Comparison of ENCODE assay signal across 1 cellular context in genomic region chr2:212288308-212288707, GRCh38.
TF ChIP-seq lines count a peak whose summit lies in the region.

No MANE protein-coding gene starts in this region.

TF ChIP-seq in WTC11, 78 proteins besides CTCF, POLR2A, EP300 and RAD21 (continued from another document):
- no peak for TF ChIP-seq STAT6 (CRISPR knock-in tag; conservative IDR thresholded peaks at IDR 0.05; ENCODE audit: low read depth)
- no peak for TF ChIP-seq EMX1 (CRISPR knock-in tag; IDR thresholded peaks at IDR 0.05)
- TF ChIP-seq FOXK1 (CRISPR knock-in tag; IDR thresholded peaks at IDR 0.05): no peak
- TF ChIP-seq NFATC4 (CRISPR knock-in tag; IDR thresholded peaks at IDR 0.05): no peak
- TF ChIP-seq JUN (CRISPR knock-in tag; IDR thresholded peaks at IDR 0.05): no peak
- no peak for TF ChIP-seq MYBL2 (CRISPR knock-in tag; IDR thresholded peaks at IDR 0.05)
- TF ChIP-seq ELF4 (CRISPR knock-in tag; IDR thresholded peaks at IDR 0.05; ENCODE audit: low read depth): no peak
- no peak for TF ChIP-seq USF2 (CRISPR knock-in tag; IDR thresholded peaks at IDR 0.05)
- TF ChIP-seq GTF2I (CRISPR knock-in tag; conservative IDR thresholded peaks at IDR 0.05): no peak
- no peak for TF ChIP-seq SP1 (CRISPR knock-in tag; conservative IDR thresholded peaks at IDR 0.05)
- no peak for TF ChIP-seq ZNF232 (CRISPR knock-in tag; IDR thresholded peaks at IDR 0.05)
- TF ChIP-seq KAT7 (CRISPR knock-in tag; IDR thresholded peaks at IDR 0.05; ENCODE audit: borderline replicate concordance): no peak
- TF ChIP-seq SMAD3 (CRISPR knock-in tag; IDR thresholded peaks at IDR 0.05; ENCODE audit: borderline replicate concordance): no peak
- TF ChIP-seq GABPB1 (CRISPR knock-in tag; IDR thresholded peaks at IDR 0.05): no peak
- no peak for TF ChIP-seq TEAD4 (CRISPR knock-in tag; IDR thresholded peaks at IDR 0.05)
- TF ChIP-seq, protein P1, sequence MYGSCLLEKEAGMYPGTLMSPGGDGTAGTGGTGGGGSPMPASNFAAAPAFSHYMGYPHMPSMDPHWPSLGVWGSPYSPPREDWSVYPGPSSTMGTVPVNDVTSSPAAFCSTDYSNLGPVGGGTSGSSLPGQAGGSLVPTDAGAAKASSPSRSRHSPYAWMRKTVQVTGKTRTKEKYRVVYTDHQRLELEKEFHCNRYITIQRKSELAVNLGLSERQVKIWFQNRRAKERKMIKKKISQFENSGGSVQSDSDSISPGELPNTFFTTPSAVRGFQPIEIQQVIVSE (CRISPR knock-in tag; IDR thresholded peaks at IDR 0.05; ENCODE audit: borderline replicate concordance): no peak
- TF ChIP-seq, protein P2, sequence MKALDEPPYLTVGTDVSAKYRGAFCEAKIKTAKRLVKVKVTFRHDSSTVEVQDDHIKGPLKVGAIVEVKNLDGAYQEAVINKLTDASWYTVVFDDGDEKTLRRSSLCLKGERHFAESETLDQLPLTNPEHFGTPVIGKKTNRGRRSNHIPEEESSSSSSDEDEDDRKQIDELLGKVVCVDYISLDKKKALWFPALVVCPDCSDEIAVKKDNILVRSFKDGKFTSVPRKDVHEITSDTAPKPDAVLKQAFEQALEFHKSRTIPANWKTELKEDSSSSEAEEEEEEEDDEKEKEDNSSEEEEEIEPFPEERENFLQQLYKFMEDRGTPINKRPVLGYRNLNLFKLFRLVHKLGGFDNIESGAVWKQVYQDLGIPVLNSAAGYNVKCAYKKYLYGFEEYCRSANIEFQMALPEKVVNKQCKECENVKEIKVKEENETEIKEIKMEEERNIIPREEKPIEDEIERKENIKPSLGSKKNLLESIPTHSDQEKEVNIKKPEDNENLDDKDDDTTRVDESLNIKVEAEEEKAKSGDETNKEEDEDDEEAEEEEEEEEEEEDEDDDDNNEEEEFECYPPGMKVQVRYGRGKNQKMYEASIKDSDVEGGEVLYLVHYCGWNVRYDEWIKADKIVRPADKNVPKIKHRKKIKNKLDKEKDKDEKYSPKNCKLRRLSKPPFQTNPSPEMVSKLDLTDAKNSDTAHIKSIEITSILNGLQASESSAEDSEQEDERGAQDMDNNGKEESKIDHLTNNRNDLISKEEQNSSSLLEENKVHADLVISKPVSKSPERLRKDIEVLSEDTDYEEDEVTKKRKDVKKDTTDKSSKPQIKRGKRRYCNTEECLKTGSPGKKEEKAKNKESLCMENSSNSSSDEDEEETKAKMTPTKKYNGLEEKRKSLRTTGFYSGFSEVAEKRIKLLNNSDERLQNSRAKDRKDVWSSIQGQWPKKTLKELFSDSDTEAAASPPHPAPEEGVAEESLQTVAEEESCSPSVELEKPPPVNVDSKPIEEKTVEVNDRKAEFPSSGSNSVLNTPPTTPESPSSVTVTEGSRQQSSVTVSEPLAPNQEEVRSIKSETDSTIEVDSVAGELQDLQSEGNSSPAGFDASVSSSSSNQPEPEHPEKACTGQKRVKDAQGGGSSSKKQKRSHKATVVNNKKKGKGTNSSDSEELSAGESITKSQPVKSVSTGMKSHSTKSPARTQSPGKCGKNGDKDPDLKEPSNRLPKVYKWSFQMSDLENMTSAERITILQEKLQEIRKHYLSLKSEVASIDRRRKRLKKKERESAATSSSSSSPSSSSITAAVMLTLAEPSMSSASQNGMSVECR (CRISPR knock-in tag; IDR thresholded peaks at IDR 0.05; ENCODE audit: borderline replicate concordance): no peak
